In genomic region chr9:80507611-80508010, GRCh38 we compare ENCODE assay signal across 11 cellular contexts.
DNase-seq lines count a peak whose midpoint lies in the region; TF ChIP-seq lines count a peak whose summit lies in the region.
"Had no signal": no experiment of that assay in that cellular context is flagged by ENCODE, and none has a peak within 500 bp of the region (broad histone marks: within the 10 kb centered on the region; RNA-seq: fewer than 3 reads in every experiment).

No MANE protein-coding gene starts in this region.

- TF ChIP-seq CTCF in GM20000 (IDR thresholded peaks at IDR 0.05; ENCODE audit: extremely low read depth, missing control alignments) = no peak

- DNase-seq in NCI-H748 (lab: John Stamatoyannopoulos, UW; ENCODE audit: unreplicated experiment) (peak; percentile 29), NCI-H748 treated with DMSO at 0.1 percent for 48 hours (lab: John Stamatoyannopoulos, UW) (no peak), NCI-H2171 treated with DMSO at 0.1 percent for 48 hours (lab: John Stamatoyannopoulos, UW) (peak; percentile 87), cerebellum (ENCODE audit: low spot score) (peak; percentile 43), SHP77 (lab: John Stamatoyannopoulos, UW) (no peak), GM20000 (ENCODE audit: low spot score) (no peak)
- DNase-seq in NK-92 treated with Interleukin-12 subunit alpha and Interleukin-12 subunit beta, amount 100 ng/mL, for 24 hours (lab: John Stamatoyannopoulos, UW) = no peak
- DNase-seq: CD4-positive, alpha-beta T cell; DMS79; GOT3; H9 had no signal

Comparison
In these comparisons a context has a peak if more than half of its experiments do, and no peak if none do; other contexts are left out.
1. DNase-seq: peak in NCI-H748 (single experiment), NCI-H2171 treated with DMSO at 0.1 percent for 48 hours (single experiment) and cerebellum (single experiment); none in NCI-H748 treated with DMSO at 0.1 percent for 48 hours (single experiment), SHP77 (0 of 2), GM20000 (single experiment) and NK-92 treated with Interleukin-12 subunit alpha and Interleukin-12 subunit beta, amount 100 ng/mL, for 24 hours (single experiment).